In genomic region chr18:67432806-67433205, GRCh38 we compare ENCODE assay signal across 34 cellular contexts.
"Had no signal": no experiment of that assay in that cellular context is flagged by ENCODE, and none has a peak within 500 bp of the region (broad histone marks: within the 10 kb centered on the region; RNA-seq: fewer than 3 reads in every experiment).

No MANE protein-coding gene starts in this region.

- FAIRE-seq: astrocyte, keratinocyte, TTC549 had no signal

- H3K79me2 ChIP-seq: parathyroid adenoma had no signal

- DNase-seq: activated CD4-positive, alpha-beta memory T cell treated with anti-CD3 and anti-CD28 coated beads for 36 hours; activated CD4-positive, alpha-beta T cell treated with anti-CD3 and anti-CD28 coated beads, Interleukin-2, amount 10 ng/mL, durations not matched to agents 24 days and 14 days; activated CD8-positive, alpha-beta memory T cell treated with anti-CD3 and anti-CD28 coated beads, Interleukin-2, amount 50 U/mL, for 4 hours; activated gamma-delta T cell; activated naive CD4-positive, alpha-beta T cell treated with anti-CD3 and anti-CD28 coated beads, Interleukin-2, amount 10 ng/mL, durations not matched to agents 7 days and 5 days; activated naive CD8-positive, alpha-beta T cell treated with anti-CD3 and anti-CD28 coated beads, Interleukin-2, amount 10 ng/mL, durations not matched to agents 7 days and 5 days; activated T-cell treated with anti-CD3 and anti-CD28 coated beads, Interleukin-2, amount 50 U/mL, for 1 hour; amniotic stem cell; caudate nucleus; dermis blood vessel endothelial cell; effector CD4-positive, alpha-beta T cell; esophagus squamous epithelium; foreskin keratinocyte; heart right ventricle; naive thymus-derived CD4-positive, alpha-beta T cell; psoas muscle; sigmoid colon; stimulated activated CD4-positive, alpha-beta T cell treated with anti-CD3 and anti-CD28 coated beads, Interleukin-1b, Interleukin-23, amount 100 ng/mL, for 48 hours; stimulated activated CD4-positive, alpha-beta T cell treated with anti-CD3 and anti-CD28 coated beads, Interleukin-4, amount 100 ng/mL, for 4 hours; stimulated activated CD8-positive, alpha-beta memory T cell treated with anti-CD3 and anti-CD28 coated beads, Interleukin-4, amount 100 ng/mL, for 48 hours; stimulated activated naive CD8-positive, alpha-beta T cell treated with anti-CD3 and anti-CD28 coated beads, Interleukin-15, amount 100 ng/mL, for 72 hours; substantia nigra; SW 1271; T-helper 9 cell; upper lobe of left lung; WERI-Rb-1 had no signal

- H3K27ac ChIP-seq: epithelial cell of prostate, esophagus squamous epithelium, foreskin keratinocyte, heart right ventricle, parathyroid adenoma, psoas muscle, sigmoid colon, upper lobe of left lung, WERI-Rb-1 had no signal

- H3K4me1 ChIP-seq: esophagus squamous epithelium, foreskin keratinocyte, heart right ventricle, parathyroid adenoma, psoas muscle, upper lobe of left lung had no signal

- H3K4me2 ChIP-seq: smooth muscle cell had no signal

- ATAC-seq: activated CD4-positive, CD25-positive, alpha-beta regulatory T cell treated with anti-CD3 and anti-CD28 coated beads, Interleukin-2, amount 50 U/mL, for 24 hours; foreskin keratinocyte; heart right ventricle; naive thymus-derived CD4-positive, alpha-beta T cell; psoas muscle; stimulated activated memory B cell treated with anti-CD40 and anti-IgM and Interleukin-4, amounts not matched to agents 10 μg/mL and 1 μg/mL and 100 μg/mL, for 72 hours; stimulated activated naive CD8-positive, alpha-beta T cell treated with anti-CD3 and anti-CD28 coated beads, Interleukin-15, amount 100 ng/mL, for 72 hours had no signal

- H2AFZ ChIP-seq: parathyroid adenoma had no signal

- H3K9me3 ChIP-seq: esophagus squamous epithelium, psoas muscle, sigmoid colon had no signal

- H3K9ac ChIP-seq: parathyroid adenoma had no signal

- H3K4me3 ChIP-seq: esophagus squamous epithelium, heart right ventricle, psoas muscle, sigmoid colon, smooth muscle cell, upper lobe of left lung had no signal

- H3K27me3 ChIP-seq: esophagus squamous epithelium, foreskin keratinocyte, heart right ventricle, sigmoid colon, upper lobe of left lung had no signal

- H3K36me3 ChIP-seq: esophagus squamous epithelium, heart right ventricle, sigmoid colon, upper lobe of left lung, WERI-Rb-1 had no signal
